Comparison of ENCODE assay signal across 12 cellular contexts in genomic region chr1:104765115-104765514, GRCh38.
A peak's percentile ranks its signal among the peaks of the same experiment; 100 is the strongest.
DNase-seq lines count a peak whose midpoint lies in the region; ATAC-seq, FAIRE-seq and TF ChIP-seq lines count a peak whose summit lies in the region.
"Had no signal": no experiment of that assay in that cellular context is flagged by ENCODE, and none has a peak within 500 bp of the region (broad histone marks: within the 10 kb centered on the region; RNA-seq: fewer than 3 reads in every experiment).

No MANE protein-coding gene starts in this region.

- no peaks in the 10 kb centered on the region for H3K9me2 ChIP-seq in SK-N-SH

- no peak for TF ChIP-seq CTCF in SK-N-SH (IDR thresholded peaks at IDR 0.05)

- TF ChIP-seq EP300 in SK-N-SH (IDR thresholded peaks at IDR 0.05; ENCODE audit: borderline replicate concordance in 1 of 2, low read depth in 1 of 2, low read length in 1 of 2), result no peak

- H3K27ac ChIP-seq in BLaER1, result no peak overlapping the region
- no peak overlapping the region for H3K27ac ChIP-seq in caudate nucleus (ENCODE audit: low read depth, low read length)
- no peak overlapping the region for H3K27ac ChIP-seq in SK-N-SH (ENCODE audit: low read depth in 2 of 2, low read length in 1 of 2)
- H3K27ac ChIP-seq: neutrophil, Peyer's patch had no signal

- CTCF ChIA-PET in SK-N-SH (lab: Yijun Ruan, JAX), result interaction anchor here (1.6 kb wide), 1 partner anchor 13 kb away, joined by 3 read pairs; no protein-coding TSS in a partner anchor

- H3K79me2 ChIP-seq in SK-N-SH (ENCODE audit: insufficient read depth), result no peaks in the 10 kb centered on the region

- 46% methylated on average over 2 of the region's 2 CpGs for WGBS in SK-N-SH (ENCODE audit: low lambda C conversion rate)

- ATAC-seq in GM19467 (IDR thresholded peaks at IDR 0.05; ENCODE audit: unreplicated experiment) (peak; percentile 56), HG03060 (IDR thresholded peaks at IDR 0.05; ENCODE audit: low read depth, unreplicated experiment) (peak; percentile 89)

- H3K9me3 ChIP-seq in BLaER1, result no peaks in the 10 kb centered on the region
- no peaks in the 10 kb centered on the region for H3K9me3 ChIP-seq in SK-N-SH
- H3K9me3 ChIP-seq: neutrophil, Peyer's patch had no signal

- TF ChIP-seq RAD21 in SK-N-SH (IDR thresholded peaks at IDR 0.05; ENCODE audit: low read length), result no peak

- H3K4me3 ChIP-seq in BLaER1 (no peak overlapping the region), SK-N-SH (ENCODE audit: low read depth in 2 of 2, low read length in 1 of 2) (no peak overlapping the region)
- H3K4me3 ChIP-seq: Peyer's patch had no signal

- H2AFZ ChIP-seq in SK-N-SH (ENCODE audit: low read depth), result no peak overlapping the region

- peak; percentile 5 for FAIRE-seq in RCC 7860 (lab: Jason Lieb, UNC)

- H3K36me3 ChIP-seq in BLaER1, result no peaks in the 10 kb centered on the region
- no peaks in the 10 kb centered on the region for H3K36me3 ChIP-seq in SK-N-SH (replicated peaks in 1 of 2; ENCODE audit: control insufficient read depth in 1 of 2, insufficient read depth in 2 of 2, low read length in 1 of 2)
- H3K36me3 ChIP-seq: neutrophil, Peyer's patch had no signal

- no peak overlapping the region for H3K9ac ChIP-seq in BLaER1
- H3K9ac ChIP-seq in SK-N-SH, result no peak overlapping the region

- 0 out of 2 replicates have a peak overlapping the region, but pooled peaks have one; percentile 15 for H3K4me2 ChIP-seq in BLaER1
- no peak overlapping the region for H3K4me2 ChIP-seq in SK-N-SH

- DNase-seq in RCC 7860 (ENCODE audit: low spot score) (peak; percentile 37), HuH-7.5 (ENCODE audit: low spot score) (no peak), caudate nucleus (lab: John Stamatoyannopoulos, UW) (no peak), mesenteric fat pad (ENCODE audit: low spot score) (no peak), SK-N-SH (no peak)
- DNase-seq: ACHN; activated CD4-positive, alpha-beta T cell treated with anti-CD3 and anti-CD28 coated beads, Interleukin-2, amount 50 U/mL, for 48 hours; Peyer's patch had no signal

- H3K27me3 ChIP-seq in BLaER1, result no peaks in the 10 kb centered on the region
- H3K27me3 ChIP-seq in SK-N-SH (ENCODE audit: insufficient read depth), result no peaks in the 10 kb centered on the region
- H3K27me3 ChIP-seq: neutrophil, Peyer's patch had no signal

- POLR2A ChIA-PET in SK-N-SH (lab: Yijun Ruan, JAX), result no interaction called here

- H4K20me1 ChIP-seq in BLaER1 (no peaks in the 10 kb centered on the region), SK-N-SH (ENCODE audit: insufficient read depth) (no peaks in the 10 kb centered on the region)

- H3K4me1 ChIP-seq in BLaER1 (peaks cover 9% of the 10 kb centered on the region), SK-N-SH (ENCODE audit: control insufficient read depth in 1 of 2, insufficient read depth in 2 of 2, low read depth in 1 of 2, low read length in 1 of 2) (peaks cover 0 to 2% of the 10 kb centered on the region in 2 experiments; a peak in 1 of 4 replicates)
- H3K4me1 ChIP-seq: Peyer's patch had no signal

- no peaks in the 10 kb centered on the region for H3F3A ChIP-seq in SK-N-SH (replicated peaks; ENCODE audit: insufficient read depth)

TF ChIP-seq in SK-N-SH, 30 proteins besides CTCF, POLR2A, EP300 and RAD21:
- TF ChIP-seq FOSL2 (IDR thresholded peaks at IDR 0.05; ENCODE audit: borderline replicate concordance, low read depth) (no peak), GABPA (IDR thresholded peaks at IDR 0.05; ENCODE audit: low read depth) (no peak), POLR2AphosphoS5 (IDR thresholded peaks at IDR 0.05; ENCODE audit: low read depth, low read length) (no peak), MAX (IDR thresholded peaks at IDR 0.05; ENCODE audit: low read depth) (no peak), RFX5 (IDR thresholded peaks at IDR 0.05; ENCODE audit: low read length) (no peak), MEF2A (IDR thresholded peaks at IDR 0.05; ENCODE audit: borderline replicate concordance, low read depth) (no peak), TEAD4 (IDR thresholded peaks at IDR 0.05; ENCODE audit: borderline replicate concordance, insufficient read depth) (no peak), ELF1 (IDR thresholded peaks at IDR 0.05) (no peak), SMC3 (IDR thresholded peaks at IDR 0.05; ENCODE audit: low read depth, low read length) (no peak)
